24 cellular contexts compared by ENCODE assay signal in the genomic region with DNA sequence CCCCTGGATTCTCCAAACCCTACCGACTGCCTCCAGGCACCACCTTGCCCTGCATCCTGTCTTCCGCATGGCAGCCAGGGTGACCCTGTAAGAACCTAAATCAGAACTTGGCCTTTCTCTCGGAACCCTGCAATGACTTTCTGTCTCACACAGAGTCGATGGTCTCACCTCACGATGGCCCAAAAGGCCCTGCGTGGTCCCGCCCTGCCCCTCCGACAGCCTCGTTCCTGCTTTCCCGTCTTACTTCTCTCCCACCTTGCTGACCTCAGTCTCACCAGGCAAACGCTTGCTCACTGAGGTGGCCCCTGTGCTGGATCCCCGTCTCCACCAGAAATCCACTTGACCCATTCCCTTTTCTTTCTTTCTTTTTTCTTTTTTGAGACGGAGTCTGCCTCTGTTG.
"Had no signal": no experiment of that assay in that cellular context is flagged by ENCODE, and none has a peak within 500 bp of the region (broad histone marks: within the 10 kb centered on the region; RNA-seq: fewer than 3 reads in every experiment).

No MANE protein-coding gene starts in this region.

- H3K4me1 Mint-ChIP-seq: stimulated activated memory B cell treated with anti-CD40 and anti-IgM and Interleukin-4, amounts not matched to agents 10 μg/mL and 1 μg/mL and 100 μg/mL, for 72 hours; stimulated activated naive CD8-positive, alpha-beta T cell treated with anti-CD3 and anti-CD28 coated beads, Interleukin-15, amount 100 ng/mL, for 72 hours had no signal

- H3K36me3 ChIP-seq: left lung, lower lobe of right lung, right atrium auricular region, right lobe of liver, tibial nerve, uterus had no signal

- H3K27me3 ChIP-seq: right atrium auricular region, right lobe of liver, tibial nerve, uterus had no signal

- H3K27me3 Mint-ChIP-seq: stimulated activated naive CD8-positive, alpha-beta T cell treated with anti-CD3 and anti-CD28 coated beads, Interleukin-15, amount 100 ng/mL, for 72 hours had no signal

- DNase-seq: hippocampal formation; left colon; left lung; lower lobe of right lung; mammary epithelial cell; mesenchymal stem cell; nucleus accumbens; stimulated activated CD4-positive, alpha-beta T cell treated with anti-CD3 and anti-CD28 coated beads, Interleukin-1b, Interleukin-23, amount 100 ng/mL, for 48 hours; stimulated activated CD4-positive, alpha-beta T cell treated with anti-CD3 and anti-CD28 coated beads, Interleukin-2, amount 100 ng/mL, for 48 hours; stimulated activated CD4-positive, alpha-beta T cell treated with anti-CD3 and anti-CD28 coated beads, Interleukin-4, amount 100 ng/mL, for 4 hours; stimulated activated CD8-positive, alpha-beta memory T cell treated with anti-CD3 and anti-CD28 coated beads, Interleukin-4, amount 100 ng/mL, for 48 hours; stimulated activated naive CD4-positive, alpha-beta T cell treated with Interleukin-2 at 50 U/mL for 16 hours; stimulated activated naive CD8-positive, alpha-beta T cell treated with anti-CD3 and anti-CD28 coated beads, Interleukin-15, amount 100 ng/mL, for 72 hours; substantia nigra; uterus had no signal

- H3K27ac ChIP-seq: left lung, lower lobe of right lung, parathyroid adenoma, psoas muscle, right atrium auricular region, right lobe of liver, tibial nerve, uterus had no signal

- H3K4me1 ChIP-seq: left lung, lower lobe of right lung, right lobe of liver, uterus had no signal

- ATAC-seq: left colon; left lung; lower lobe of right lung; naive thymus-derived CD8-positive, alpha-beta T cell; psoas muscle; right lobe of liver; stimulated activated memory B cell treated with anti-CD40 and anti-IgM and Interleukin-4, amounts not matched to agents 10 μg/mL and 1 μg/mL and 100 μg/mL, for 72 hours; stimulated activated naive CD8-positive, alpha-beta T cell treated with anti-CD3 and anti-CD28 coated beads, Interleukin-15, amount 100 ng/mL, for 72 hours had no signal

- H3K9ac ChIP-seq: parathyroid adenoma had no signal

- H3K4me3 ChIP-seq: left lung, lower lobe of right lung, psoas muscle, right atrium auricular region, right lobe of liver, smooth muscle cell, tibial nerve, uterus had no signal

- H3K36me3 Mint-ChIP-seq: naive thymus-derived CD8-positive, alpha-beta T cell; stimulated activated memory B cell treated with anti-CD40 and anti-IgM and Interleukin-4, amounts not matched to agents 10 μg/mL and 1 μg/mL and 100 μg/mL, for 72 hours had no signal

- H3K4me3 Mint-ChIP-seq: stimulated activated memory B cell treated with anti-CD40 and anti-IgM and Interleukin-4, amounts not matched to agents 10 μg/mL and 1 μg/mL and 100 μg/mL, for 72 hours; stimulated activated naive CD8-positive, alpha-beta T cell treated with anti-CD3 and anti-CD28 coated beads, Interleukin-15, amount 100 ng/mL, for 72 hours; type B pancreatic cell had no signal

- H3K9me3 ChIP-seq: left lung, lower lobe of right lung, psoas muscle, right atrium auricular region, right lobe of liver, uterus had no signal

- H3K27ac Mint-ChIP-seq: naive thymus-derived CD8-positive, alpha-beta T cell; stimulated activated memory B cell treated with anti-CD40 and anti-IgM and Interleukin-4, amounts not matched to agents 10 μg/mL and 1 μg/mL and 100 μg/mL, for 72 hours; type B pancreatic cell had no signal

- H3K9me3 Mint-ChIP-seq: naive thymus-derived CD8-positive, alpha-beta T cell; stimulated activated naive CD8-positive, alpha-beta T cell treated with anti-CD3 and anti-CD28 coated beads, Interleukin-15, amount 100 ng/mL, for 72 hours had no signal
